In the genomic region with DNA sequence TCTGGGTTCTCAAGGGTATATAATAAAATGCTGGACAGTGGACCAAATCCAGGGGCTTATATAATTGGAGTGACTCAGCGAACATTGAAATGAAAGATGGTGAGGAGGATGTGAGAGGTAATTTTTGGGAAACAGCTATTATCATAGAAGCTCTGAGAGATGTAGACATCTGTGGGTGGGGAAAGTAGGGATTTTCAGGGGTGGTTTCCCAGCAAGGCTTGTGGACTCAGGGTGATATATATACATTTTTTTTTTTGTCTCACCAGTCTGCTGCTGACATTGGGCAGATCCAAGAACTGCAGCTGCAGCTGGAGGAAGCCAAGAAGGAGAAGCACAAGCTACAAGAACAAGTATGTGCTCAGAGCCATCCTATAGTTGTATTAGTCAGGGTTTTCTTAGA, we compare ENCODE assay signal across 25 cellular contexts.
"Had no signal": no experiment of that assay in that cellular context is flagged by ENCODE, and none has a peak within 500 bp of the region (broad histone marks: within the 10 kb centered on the region; RNA-seq: fewer than 3 reads in every experiment).

No MANE protein-coding gene starts in this region.

- H3K9ac ChIP-seq: neural progenitor cell had no signal

- H3K9me3 Mint-ChIP-seq: activated CD4-positive, alpha-beta T cell treated with anti-CD3 and anti-CD28 coated beads, Interleukin-2, amount 10 ng/mL, durations not matched to agents 24 days and 14 days; activated T-helper 1 cell treated with anti-CD3 and anti-CD28 coated beads, Interleukin-12 subunit alpha, Interleukin-12 subunit beta, Interleukin-2, Interleukin-4 antibody, amounts not matched to agents 30 ng/mL and 10 ng/mL and 1 ng/mL, durations not matched to agents 14 hours and 24 hours and 36 hours; neural progenitor cell had no signal

- H3K27ac ChIP-seq: adrenal gland, ascending aorta, brain microvascular endothelial cell, foreskin keratinocyte, neural progenitor cell, prostate gland, suprapubic skin, tibial nerve had no signal

- H3K4me1 ChIP-seq: adrenal gland, ascending aorta, foreskin keratinocyte, prostate gland, suprapubic skin, tibial nerve had no signal

- H3K4me1 Mint-ChIP-seq: activated CD4-positive, alpha-beta memory T cell treated with anti-CD3 and anti-CD28 coated beads, Interleukin-2, amount 10 ng/mL, durations not matched to agents 7 days and 5 days; activated CD4-positive, alpha-beta T cell treated with anti-CD3 and anti-CD28 coated beads, Interleukin-2, amount 10 ng/mL, durations not matched to agents 24 days and 14 days; naive thymus-derived CD4-positive, alpha-beta T cell; T-helper 17 cell had no signal

- H3K9me3 ChIP-seq: adrenal gland, ascending aorta, prostate gland, suprapubic skin had no signal

- H3K36me3 ChIP-seq: adrenal gland, brain microvascular endothelial cell, neural progenitor cell, prostate gland, suprapubic skin, tibial nerve had no signal

- H3K27me3 ChIP-seq: adrenal gland, ascending aorta, brain microvascular endothelial cell, foreskin keratinocyte, neural progenitor cell, tibial nerve had no signal

- H3K27me3 Mint-ChIP-seq: activated CD4-positive, alpha-beta memory T cell treated with anti-CD3 and anti-CD28 coated beads, Interleukin-2, amount 10 ng/mL, durations not matched to agents 7 days and 5 days; activated CD4-positive, alpha-beta T cell treated with anti-CD3 and anti-CD28 coated beads, Interleukin-2, amount 10 ng/mL, durations not matched to agents 24 days and 14 days had no signal

- H3K4me3 Mint-ChIP-seq: activated CD4-positive, alpha-beta memory T cell treated with anti-CD3 and anti-CD28 coated beads, Interleukin-2, amount 10 ng/mL, durations not matched to agents 7 days and 5 days; activated CD4-positive, alpha-beta T cell treated with anti-CD3 and anti-CD28 coated beads, Interleukin-2, amount 10 ng/mL, durations not matched to agents 24 days and 14 days; activated naive CD8-positive, alpha-beta T cell; activated T-helper 1 cell treated with anti-CD3 and anti-CD28 coated beads, Interleukin-12 subunit alpha, Interleukin-12 subunit beta, Interleukin-2, Interleukin-4 antibody, amounts not matched to agents 30 ng/mL and 10 ng/mL and 1 ng/mL, durations not matched to agents 14 hours and 24 hours and 36 hours; naive thymus-derived CD4-positive, alpha-beta T cell; neural progenitor cell; T-helper 17 cell had no signal

- H2AFZ ChIP-seq: neural progenitor cell had no signal

- ATAC-seq: foreskin keratinocyte; left lobe of liver; naive thymus-derived CD4-positive, alpha-beta T cell; T-helper 17 cell had no signal

- H3K4me3 ChIP-seq: adrenal gland, ascending aorta, lung, neural progenitor cell, prostate gland, suprapubic skin, tibial nerve had no signal

- H3K4me2 ChIP-seq: neural progenitor cell had no signal

- DNase-seq: activated CD4-positive, alpha-beta memory T cell treated with anti-CD3 and anti-CD28 coated beads, Interleukin-2, amount 10 ng/mL, durations not matched to agents 7 days and 5 days; activated CD4-positive, alpha-beta T cell treated with anti-CD3 and anti-CD28 coated beads, Interleukin-2, amount 10 ng/mL, durations not matched to agents 24 days and 14 days; activated CD4-positive, CD25-positive, alpha-beta regulatory T cell; activated gamma-delta T cell treated with Interleukin-2 at 50 U/mL for 16 hours; adrenal gland; brain microvascular endothelial cell; central memory CD4-positive, alpha-beta T cell; dermis blood vessel endothelial cell; effector CD8-positive, alpha-beta T cell; erythroblast; foreskin keratinocyte; naive thymus-derived CD4-positive, alpha-beta T cell; stimulated activated CD4-positive, alpha-beta T cell treated with anti-CD3 and anti-CD28 coated beads, Interleukin-2, amount 100 ng/mL, for 48 hours; stimulated activated CD8-positive, alpha-beta memory T cell treated with anti-CD3 and anti-CD28 coated beads, Interleukin-4, amount 100 ng/mL, for 48 hours; stimulated activated naive CD4-positive, alpha-beta T cell treated with Interleukin-2 at 50 U/mL for 16 hours; T-helper 17 cell had no signal

- H3K27ac Mint-ChIP-seq: activated CD4-positive, alpha-beta memory T cell treated with anti-CD3 and anti-CD28 coated beads, Interleukin-2, amount 10 ng/mL, durations not matched to agents 7 days and 5 days; activated CD4-positive, alpha-beta T cell treated with anti-CD3 and anti-CD28 coated beads, Interleukin-2, amount 10 ng/mL, durations not matched to agents 24 days and 14 days; activated naive CD8-positive, alpha-beta T cell; activated T-helper 1 cell treated with anti-CD3 and anti-CD28 coated beads, Interleukin-12 subunit alpha, Interleukin-12 subunit beta, Interleukin-2, Interleukin-4 antibody, amounts not matched to agents 30 ng/mL and 10 ng/mL and 1 ng/mL, durations not matched to agents 14 hours and 24 hours and 36 hours; naive thymus-derived CD4-positive, alpha-beta T cell; neural progenitor cell; T-helper 17 cell had no signal

- H3K36me3 Mint-ChIP-seq: activated naive CD8-positive, alpha-beta T cell; naive thymus-derived CD4-positive, alpha-beta T cell; neural progenitor cell had no signal
